11 cellular contexts compared by ENCODE assay signal in the genomic region with DNA sequence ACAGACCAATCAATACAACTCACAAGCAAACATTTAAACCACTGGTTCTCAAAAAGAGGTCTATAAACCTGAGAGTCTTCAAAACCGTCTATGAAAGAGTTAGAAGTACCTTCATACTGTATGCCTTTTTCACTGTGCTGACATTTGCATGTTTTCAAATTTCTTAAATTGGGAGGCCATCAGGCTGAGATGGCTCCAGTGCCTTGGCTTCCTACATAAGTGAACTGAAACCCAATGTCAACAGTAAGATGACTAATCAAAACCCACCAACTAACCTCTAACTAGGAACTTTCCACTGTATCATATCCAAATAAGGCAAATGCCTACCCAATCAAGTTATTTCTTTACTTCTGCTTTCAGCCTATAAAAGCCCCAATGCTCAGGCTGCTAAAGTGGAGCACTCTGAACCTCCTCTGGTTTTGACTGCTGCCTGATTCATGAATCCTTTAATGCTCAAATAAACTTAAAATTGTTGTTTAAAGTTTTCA. TPM values are rescaled to one million over a fixed set of nuclear protein-coding genes. Genes with fewer than 3 reads are reported as not detected.
DNase-seq lines count a peak whose midpoint lies in the region; ATAC-seq and TF ChIP-seq lines count a peak whose summit lies in the region.
"Had no signal": no experiment of that assay in that cellular context is flagged by ENCODE, and none has a peak within 500 bp of the region (broad histone marks: within the 10 kb centered on the region; RNA-seq: fewer than 3 reads in every experiment).

No MANE protein-coding gene starts in this region.

- TF ChIP-seq CTCF in CD8-positive, alpha-beta T cell (IDR thresholded peaks at IDR 0.05): no peak

- H3K36me3 ChIP-seq in CD8-positive, alpha-beta T cell (ENCODE audit: insufficient read depth, low read length): peaks cover 13% of the 10 kb centered on the region
- no peaks in the 10 kb centered on the region; the same call in 1 of the 2 replicates for H3K36me3 ChIP-seq in H7 (replicated peaks; ENCODE audit: control insufficient read depth, insufficient read depth, low read length)

- peak overlapping the region; percentile 12 for H3K27ac Mint-ChIP-seq in CD8-positive, alpha-beta T cell
- peak overlapping the region; percentile 64 for H3K27ac Mint-ChIP-seq in activated T-helper 2 cell treated with anti-CD3 and anti-CD28 coated beads, Interferon-gamma antibody, Interleukin-2, Interleukin-4, amounts not matched to agents 10 μg/mL and 5 μg/mL and 100 μg/mL, durations not matched to agents 14 hours and 24 hours and 36 hours

- CTCF ChIA-PET in CD8-positive, alpha-beta T cell (lab: Charles Lee): no interaction called here

- intact Hi-C loops in CD8-positive, alpha-beta T cell (cut with DNase I, micrococcal nuclease): no loop called here
- intact Hi-C loops in activated T-helper 2 cell treated with anti-CD3 and anti-CD28 coated beads, Interferon-gamma antibody, Interleukin-2, Interleukin-4, amounts not matched to agents 10 μg/mL and 5 μg/mL and 100 μg/mL, durations not matched to agents 14 hours and 24 hours and 36 hours (cut with micrococcal nuclease): loop anchor here (2.0 kb wide), 1 partner anchor 35 kb away; a partner anchor contains a TSS

- H3K9me3 Mint-ChIP-seq in CD8-positive, alpha-beta T cell: peaks cover 8% of the 10 kb centered on the region
- H3K9me3 Mint-ChIP-seq in activated T-helper 2 cell treated with anti-CD3 and anti-CD28 coated beads, Interferon-gamma antibody, Interleukin-2, Interleukin-4, amounts not matched to agents 10 μg/mL and 5 μg/mL and 100 μg/mL, durations not matched to agents 14 hours and 24 hours and 36 hours: peaks cover 27% of the 10 kb centered on the region

- H3K4me1 Mint-ChIP-seq in CD8-positive, alpha-beta T cell (ENCODE audit: low read depth): peaks cover 48% of the 10 kb centered on the region
- peaks cover 33% of the 10 kb centered on the region for H3K4me1 Mint-ChIP-seq in activated T-helper 2 cell treated with anti-CD3 and anti-CD28 coated beads, Interferon-gamma antibody, Interleukin-2, Interleukin-4, amounts not matched to agents 10 μg/mL and 5 μg/mL and 100 μg/mL, durations not matched to agents 14 hours and 24 hours and 36 hours (ENCODE audit: low read depth)

- H3K9me3 ChIP-seq in CD8-positive, alpha-beta T cell (ENCODE audit: low read length): no peaks in the 10 kb centered on the region

- H3K36me3 Mint-ChIP-seq in CD8-positive, alpha-beta T cell: peaks cover 60% of the 10 kb centered on the region
- H3K36me3 Mint-ChIP-seq in activated T-helper 2 cell treated with anti-CD3 and anti-CD28 coated beads, Interferon-gamma antibody, Interleukin-2, Interleukin-4, amounts not matched to agents 10 μg/mL and 5 μg/mL and 100 μg/mL, durations not matched to agents 14 hours and 24 hours and 36 hours (ENCODE audit: low read depth): peaks cover 62% of the 10 kb centered on the region

- H3K4me3 Mint-ChIP-seq in CD8-positive, alpha-beta T cell: no peak overlapping the region
- no peak overlapping the region for H3K4me3 Mint-ChIP-seq in activated T-helper 2 cell treated with anti-CD3 and anti-CD28 coated beads, Interferon-gamma antibody, Interleukin-2, Interleukin-4, amounts not matched to agents 10 μg/mL and 5 μg/mL and 100 μg/mL, durations not matched to agents 14 hours and 24 hours and 36 hours (ENCODE audit: low read depth)

- H3K27ac ChIP-seq in CD8-positive, alpha-beta T cell (ENCODE audit: low read depth, low read length): no peak overlapping the region

- H3K4me3 ChIP-seq in CD8-positive, alpha-beta T cell (ENCODE audit: low read depth, low read length): no peak overlapping the region
- no peak overlapping the region for H3K4me3 ChIP-seq in H7 (ENCODE audit: insufficient read depth, low read depth, low read length)

- no peak for ATAC-seq in CD8-positive, alpha-beta T cell
- ATAC-seq in GM19455 (IDR thresholded peaks at IDR 0.05; ENCODE audit: unreplicated experiment) (peak; percentile 73), HG03565 (IDR thresholded peaks at IDR 0.05; ENCODE audit: unreplicated experiment) (peak; percentile 71), GM19324 (IDR thresholded peaks at IDR 0.05; ENCODE audit: low FRiP score, unreplicated experiment) (no peak), HG02970 (IDR thresholded peaks at IDR 0.05; ENCODE audit: low FRiP score, unreplicated experiment) (no peak)

- H3K4me1 ChIP-seq in CD8-positive, alpha-beta T cell (ENCODE audit: insufficient read depth, low read length): no peaks in the 10 kb centered on the region

- H3K27me3 ChIP-seq in CD8-positive, alpha-beta T cell (ENCODE audit: insufficient read depth, low read length): no peaks in the 10 kb centered on the region
- H3K27me3 ChIP-seq in H7 (ENCODE audit: control insufficient read depth, insufficient read depth, low read length): no peaks in the 10 kb centered on the region

- H3K27me3 Mint-ChIP-seq in CD8-positive, alpha-beta T cell (ENCODE audit: low read depth): no peaks in the 10 kb centered on the region
- no peaks in the 10 kb centered on the region for H3K27me3 Mint-ChIP-seq in activated T-helper 2 cell treated with anti-CD3 and anti-CD28 coated beads, Interferon-gamma antibody, Interleukin-2, Interleukin-4, amounts not matched to agents 10 μg/mL and 5 μg/mL and 100 μg/mL, durations not matched to agents 14 hours and 24 hours and 36 hours (ENCODE audit: low read depth)

- no peak for DNase-seq in CD8-positive, alpha-beta T cell
- DNase-seq in activated T-helper 2 cell treated with anti-CD3 and anti-CD28 coated beads, Interferon-gamma antibody, Interleukin-2, Interleukin-4, amounts not matched to agents 10 μg/mL and 5 μg/mL and 100 μg/mL, durations not matched to agents 14 hours and 24 hours and 36 hours (ENCODE audit: low spot score): no peak
- DNase-seq in NCI-H1436 (lab: John Stamatoyannopoulos, UW) (no peak), H7 (no peak)
- DNase-seq: aorta, midbrain, NCI-H2029 had no signal

- POLR2A ChIA-PET in CD8-positive, alpha-beta T cell (lab: Charles Lee): interaction anchor here (0.6 kb wide), 1 partner anchor 50 kb away, joined by 3 read pairs; no protein-coding TSS in a partner anchor

RNA-seq across cellular contexts. Expression of a gene that starts 35.1 kb away (rescaled TPM):
- total RNA-seq in CD8-positive, alpha-beta T cell: 10 to 100 TPM; 49.9 to 53.6 TPM
- 20.3 and 22.8 TPM in 2 replicates for total RNA-seq in activated T-helper 2 cell treated with anti-CD3 and anti-CD28 coated beads, Interferon-gamma antibody, Interleukin-2, Interleukin-4, amounts not matched to agents 10 μg/mL and 5 μg/mL and 100 μg/mL, durations not matched to agents 14 hours and 24 hours and 36 hours
- 3.8 and 6.9 TPM in 2 replicates for total RNA-seq in H7 (2014; rRNA removed; shearing (Covaris generic))

Comparison
In these comparisons a context has a peak if more than half of its experiments do, and no peak if none do; other contexts are left out.
1. ATAC-seq: peak in GM19455 (single experiment) and HG03565 (single experiment); none in CD8-positive, alpha-beta T cell (single experiment), GM19324 (single experiment) and HG02970 (single experiment).